8 cellular contexts compared by ENCODE assay signal in the genomic region with DNA sequence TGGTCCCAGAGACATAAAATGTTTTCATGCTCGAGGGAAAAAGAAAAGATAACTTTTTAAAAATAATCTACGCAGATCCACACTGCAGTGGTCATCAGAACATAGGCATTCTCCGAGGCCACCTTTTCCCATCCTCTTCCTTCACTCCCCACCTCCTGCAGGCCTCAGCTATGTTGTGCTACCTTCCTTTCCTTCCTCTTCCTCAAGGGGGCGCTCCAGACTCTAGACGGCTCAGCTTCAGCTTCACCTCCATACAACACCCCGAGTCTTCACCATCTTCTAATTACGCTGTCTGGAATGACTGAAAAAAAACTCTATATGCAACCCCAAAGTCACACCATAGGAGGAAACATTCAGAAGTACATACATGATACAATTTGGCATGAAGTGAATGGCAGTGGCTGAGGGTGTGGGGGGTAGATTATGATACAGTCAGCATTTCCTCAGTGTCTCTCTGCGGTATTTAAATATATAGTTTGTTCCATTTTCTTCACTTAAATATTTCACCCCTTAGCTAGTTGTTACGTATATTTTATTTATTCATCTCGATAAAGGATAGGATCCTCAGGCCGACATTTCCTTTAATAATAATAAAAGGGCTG.
DNase-seq lines count a peak whose midpoint lies in the region; ATAC-seq and TF ChIP-seq lines count a peak whose summit lies in the region.

No MANE protein-coding gene starts in this region.

- H3K4me1 ChIP-seq in lung (ENCODE audit: control insufficient read depth in 2 of 2, insufficient read depth in 2 of 2, low read length in 2 of 2) = peaks cover 0 to 5% of the 10 kb centered on the region in 2 donors

- peak; percentile 88 for TF ChIP-seq CTCF in WTC11 (IDR thresholded peaks at IDR 0.05)
- TF ChIP-seq CTCF in lung (IDR thresholded peaks at IDR 0.05; ENCODE audit: control extremely low read depth, extremely low read depth) = peak; percentile 24

- no peak overlapping the region for H3K27ac ChIP-seq in caudate nucleus (ENCODE audit: low read depth, low read length)
- no peak overlapping the region for H3K27ac ChIP-seq in lung (ENCODE audit: low read depth in 1 of 2, low read length in 1 of 2)

- no peak overlapping the region for H3K27ac Mint-ChIP-seq in WTC11
- H3K27ac Mint-ChIP-seq in stimulated activated naive B cell treated with anti-CD40 and anti-IgM and Interleukin-4, amounts not matched to agents 10 μg/mL and 1 μg/mL and 100 μg/mL, for 72 hours = no peak overlapping the region

- H3K36me3 ChIP-seq in lung (ENCODE audit: control insufficient read depth in 2 of 2, insufficient read depth in 2 of 2, low read length in 2 of 2) = no peaks in the 10 kb centered on the region

- 60 to 62% methylated on average over 11 of the region's 11 CpGs for WGBS in lung, 2 donors

- H3K4me3 ChIP-seq in lung = no peak overlapping the region

- no peaks in the 10 kb centered on the region for H3K27me3 Mint-ChIP-seq in WTC11 (ENCODE audit: low read depth)
- peaks cover 7 to 9% of the 10 kb centered on the region in 2 donors for H3K27me3 Mint-ChIP-seq in stimulated activated naive B cell treated with anti-CD40 and anti-IgM and Interleukin-4, amounts not matched to agents 10 μg/mL and 1 μg/mL and 100 μg/mL, for 72 hours

- POLR2A ChIA-PET in WTC11 (lab: Charles Lee) = no interaction called here

- no peaks in the 10 kb centered on the region for H3K36me3 Mint-ChIP-seq in WTC11
- H3K36me3 Mint-ChIP-seq in stimulated activated naive B cell treated with anti-CD40 and anti-IgM and Interleukin-4, amounts not matched to agents 10 μg/mL and 1 μg/mL and 100 μg/mL, for 72 hours = no peaks in the 10 kb centered on the region

- H3K4me3 Mint-ChIP-seq in WTC11 = no peak overlapping the region
- no peak overlapping the region for H3K4me3 Mint-ChIP-seq in stimulated activated naive B cell treated with anti-CD40 and anti-IgM and Interleukin-4, amounts not matched to agents 10 μg/mL and 1 μg/mL and 100 μg/mL, for 72 hours

- ATAC-seq in HG02759 (IDR thresholded peaks at IDR 0.05; ENCODE audit: unreplicated experiment) = peak; percentile 98
- ATAC-seq in WTC11 = peak; percentile 100
- peak; percentile 75 for ATAC-seq in lung (ENCODE audit: insufficient read depth, low FRiP score)
- ATAC-seq in stimulated activated naive B cell treated with anti-CD40 and anti-IgM and Interleukin-4, amounts not matched to agents 10 μg/mL and 1 μg/mL and 100 μg/mL, for 72 hours (replicated peaks) = peak; percentile 88 to 94

- H3K9me3 Mint-ChIP-seq in WTC11 = no peaks in the 10 kb centered on the region
- no peaks in the 10 kb centered on the region for H3K9me3 Mint-ChIP-seq in stimulated activated naive B cell treated with anti-CD40 and anti-IgM and Interleukin-4, amounts not matched to agents 10 μg/mL and 1 μg/mL and 100 μg/mL, for 72 hours

- no peaks in the 10 kb centered on the region for H3K27me3 ChIP-seq in lung (ENCODE audit: control insufficient read depth, insufficient read depth)

- H3K9me3 ChIP-seq in lung (ENCODE audit: control insufficient read depth in 2 of 2, insufficient read depth in 1 of 2, low read length in 1 of 2) = no peaks in the 10 kb centered on the region

- DNase-seq in NCI-H510A treated with DMSO at 0.1 percent for 48 hours (lab: John Stamatoyannopoulos, UW) (peak; percentile 14), NCI-H510A (lab: John Stamatoyannopoulos, UW) (no peak), NCI-H1092 treated with DMSO at 0.1 percent for 48 hours (lab: John Stamatoyannopoulos, UW) (peak; percentile 12), WTC11 (ENCODE audit: low spot score) (peak; percentile 83), caudate nucleus (lab: John Stamatoyannopoulos, UW) (peak in 40 of 61 donors; percentile 0 to 43 (median 3)), lung (ENCODE audit: low spot score) (peak; percentile 66)
- DNase-seq in stimulated activated naive B cell treated with anti-CD40 and anti-IgM and Interleukin-4, amounts not matched to agents 10 μg/mL and 1 μg/mL and 100 μg/mL, for 72 hours = peak; percentile 42

- peaks cover 9% of the 10 kb centered on the region for H3K4me1 Mint-ChIP-seq in WTC11
- no peaks in the 10 kb centered on the region for H3K4me1 Mint-ChIP-seq in stimulated activated naive B cell treated with anti-CD40 and anti-IgM and Interleukin-4, amounts not matched to agents 10 μg/mL and 1 μg/mL and 100 μg/mL, for 72 hours

- CTCF ChIA-PET in WTC11 (lab: Charles Lee) = interaction anchor here (0.5 to 1.4 kb wide), 19 partner anchors 9 to 586 kb away, joined by 3 to 5 read pairs (median 4); partner anchors contain the start of gene IRS1

TF ChIP-seq in WTC11, 78 proteins besides CTCF, POLR2A, EP300 and RAD21 (continues in another document):
- no peak for TF ChIP-seq CREB1 (CRISPR knock-in tag; IDR thresholded peaks at IDR 0.05)
- no peak for TF ChIP-seq GABPB1 (CRISPR knock-in tag; IDR thresholded peaks at IDR 0.05)
- TF ChIP-seq, protein P1, sequence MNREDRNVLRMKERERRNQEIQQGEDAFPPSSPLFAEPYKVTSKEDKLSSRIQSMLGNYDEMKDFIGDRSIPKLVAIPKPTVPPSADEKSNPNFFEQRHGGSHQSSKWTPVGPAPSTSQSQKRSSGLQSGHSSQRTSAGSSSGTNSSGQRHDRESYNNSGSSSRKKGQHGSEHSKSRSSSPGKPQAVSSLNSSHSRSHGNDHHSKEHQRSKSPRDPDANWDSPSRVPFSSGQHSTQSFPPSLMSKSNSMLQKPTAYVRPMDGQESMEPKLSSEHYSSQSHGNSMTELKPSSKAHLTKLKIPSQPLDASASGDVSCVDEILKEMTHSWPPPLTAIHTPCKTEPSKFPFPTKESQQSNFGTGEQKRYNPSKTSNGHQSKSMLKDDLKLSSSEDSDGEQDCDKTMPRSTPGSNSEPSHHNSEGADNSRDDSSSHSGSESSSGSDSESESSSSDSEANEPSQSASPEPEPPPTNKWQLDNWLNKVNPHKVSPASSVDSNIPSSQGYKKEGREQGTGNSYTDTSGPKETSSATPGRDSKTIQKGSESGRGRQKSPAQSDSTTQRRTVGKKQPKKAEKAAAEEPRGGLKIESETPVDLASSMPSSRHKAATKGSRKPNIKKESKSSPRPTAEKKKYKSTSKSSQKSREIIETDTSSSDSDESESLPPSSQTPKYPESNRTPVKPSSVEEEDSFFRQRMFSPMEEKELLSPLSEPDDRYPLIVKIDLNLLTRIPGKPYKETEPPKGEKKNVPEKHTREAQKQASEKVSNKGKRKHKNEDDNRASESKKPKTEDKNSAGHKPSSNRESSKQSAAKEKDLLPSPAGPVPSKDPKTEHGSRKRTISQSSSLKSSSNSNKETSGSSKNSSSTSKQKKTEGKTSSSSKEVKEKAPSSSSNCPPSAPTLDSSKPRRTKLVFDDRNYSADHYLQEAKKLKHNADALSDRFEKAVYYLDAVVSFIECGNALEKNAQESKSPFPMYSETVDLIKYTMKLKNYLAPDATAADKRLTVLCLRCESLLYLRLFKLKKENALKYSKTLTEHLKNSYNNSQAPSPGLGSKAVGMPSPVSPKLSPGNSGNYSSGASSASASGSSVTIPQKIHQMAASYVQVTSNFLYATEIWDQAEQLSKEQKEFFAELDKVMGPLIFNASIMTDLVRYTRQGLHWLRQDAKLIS (CRISPR knock-in tag; IDR thresholded peaks at IDR 0.05; ENCODE audit: borderline replicate concordance) = no peak
- TF ChIP-seq, protein P2, sequence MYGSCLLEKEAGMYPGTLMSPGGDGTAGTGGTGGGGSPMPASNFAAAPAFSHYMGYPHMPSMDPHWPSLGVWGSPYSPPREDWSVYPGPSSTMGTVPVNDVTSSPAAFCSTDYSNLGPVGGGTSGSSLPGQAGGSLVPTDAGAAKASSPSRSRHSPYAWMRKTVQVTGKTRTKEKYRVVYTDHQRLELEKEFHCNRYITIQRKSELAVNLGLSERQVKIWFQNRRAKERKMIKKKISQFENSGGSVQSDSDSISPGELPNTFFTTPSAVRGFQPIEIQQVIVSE (CRISPR knock-in tag; IDR thresholded peaks at IDR 0.05; ENCODE audit: borderline replicate concordance) = no peak
- TF ChIP-seq ERG (CRISPR knock-in tag; IDR thresholded peaks at IDR 0.05) = no peak
- TF ChIP-seq, protein P3, sequence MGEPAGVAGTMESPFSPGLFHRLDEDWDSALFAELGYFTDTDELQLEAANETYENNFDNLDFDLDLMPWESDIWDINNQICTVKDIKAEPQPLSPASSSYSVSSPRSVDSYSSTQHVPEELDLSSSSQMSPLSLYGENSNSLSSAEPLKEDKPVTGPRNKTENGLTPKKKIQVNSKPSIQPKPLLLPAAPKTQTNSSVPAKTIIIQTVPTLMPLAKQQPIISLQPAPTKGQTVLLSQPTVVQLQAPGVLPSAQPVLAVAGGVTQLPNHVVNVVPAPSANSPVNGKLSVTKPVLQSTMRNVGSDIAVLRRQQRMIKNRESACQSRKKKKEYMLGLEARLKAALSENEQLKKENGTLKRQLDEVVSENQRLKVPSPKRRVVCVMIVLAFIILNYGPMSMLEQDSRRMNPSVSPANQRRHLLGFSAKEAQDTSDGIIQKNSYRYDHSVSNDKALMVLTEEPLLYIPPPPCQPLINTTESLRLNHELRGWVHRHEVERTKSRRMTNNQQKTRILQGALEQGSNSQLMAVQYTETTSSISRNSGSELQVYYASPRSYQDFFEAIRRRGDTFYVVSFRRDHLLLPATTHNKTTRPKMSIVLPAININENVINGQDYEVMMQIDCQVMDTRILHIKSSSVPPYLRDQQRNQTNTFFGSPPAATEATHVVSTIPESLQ (CRISPR knock-in tag; IDR thresholded peaks at IDR 0.05) = no peak
- no peak for TF ChIP-seq CREM (CRISPR knock-in tag; IDR thresholded peaks at IDR 0.05)
- no peak for TF ChIP-seq ZNF232 (CRISPR knock-in tag; IDR thresholded peaks at IDR 0.05)
- no peak for TF ChIP-seq ELF4 (CRISPR knock-in tag; IDR thresholded peaks at IDR 0.05; ENCODE audit: low read depth)
- TF ChIP-seq ETV6 (CRISPR knock-in tag; IDR thresholded peaks at IDR 0.05) = no peak
- TF ChIP-seq FOXJ3 (CRISPR knock-in tag; IDR thresholded peaks at IDR 0.05; ENCODE audit: borderline replicate concordance) = no peak
